ENCODE assay signal across 32 cellular contexts in the genomic region with DNA sequence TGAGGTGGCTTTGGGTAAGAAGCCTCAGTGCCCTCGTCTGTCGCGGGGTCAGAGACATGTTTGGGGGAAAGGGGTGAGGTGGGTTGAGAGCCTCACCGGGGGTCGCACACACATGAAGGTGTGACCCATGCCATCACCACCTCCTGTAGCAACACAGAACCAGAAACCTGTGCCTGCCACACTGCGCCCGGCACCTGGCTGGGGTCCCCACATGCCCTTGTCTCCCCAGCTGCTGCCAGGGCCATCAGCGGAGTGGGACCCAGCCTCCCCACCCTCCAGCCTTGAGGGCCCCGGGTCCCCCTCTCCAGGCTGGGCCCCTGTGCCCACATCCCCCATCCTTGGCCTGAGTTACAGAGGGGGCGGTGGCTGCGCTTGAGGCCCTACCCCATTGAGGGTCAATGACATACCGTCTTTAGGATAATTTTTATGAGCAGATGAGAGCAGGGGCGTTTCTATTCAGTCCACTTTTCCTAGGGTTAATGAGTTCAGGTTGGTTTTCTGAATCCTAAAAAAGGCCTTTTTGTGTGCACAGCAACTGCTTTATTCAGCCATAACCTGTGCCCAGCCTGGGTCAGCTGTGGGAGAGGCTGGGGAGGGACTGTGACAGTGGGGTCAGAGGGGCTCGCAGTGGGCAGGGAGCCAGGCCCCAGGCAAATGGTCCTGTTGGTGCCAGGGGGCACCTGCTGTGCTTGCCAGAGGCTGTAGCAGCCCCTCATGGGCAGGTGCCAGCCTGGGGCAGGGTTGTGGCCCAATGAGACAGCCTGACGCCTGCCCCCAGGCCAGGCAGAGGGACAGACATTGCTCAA. TPM values are rescaled to one million over a fixed set of nuclear protein-coding genes. Genes with fewer than 3 reads are reported as not detected.
"Had no signal": no experiment of that assay in that cellular context is flagged by ENCODE, and none has a peak within 500 bp of the region (broad histone marks: within the 10 kb centered on the region; RNA-seq: fewer than 3 reads in every experiment).

No MANE protein-coding gene starts in this region.

- H3K36me3 ChIP-seq: brain microvascular endothelial cell, esophagus muscularis mucosa, gastrocnemius medialis, heart right ventricle had no signal

- H3K9me3 Mint-ChIP-seq: activated CD4-positive, alpha-beta memory T cell treated with anti-CD3 and anti-CD28 coated beads, Interleukin-2, amount 10 ng/mL, durations not matched to agents 7 days and 5 days; activated CD4-positive, alpha-beta T cell treated with anti-CD3 and anti-CD28 coated beads, Interleukin-2, amount 10 ng/mL, durations not matched to agents 7 days and 5 days; activated T-cell treated with anti-CD3 and anti-CD28 coated beads, Interleukin-2, amount 50 U/mL, for 24 hours; activated T-helper 17 cell treated with anti-CD3 and anti-CD28 coated beads, Interleukin-2, amount 50 U/mL, for 72 hours; central memory CD8-positive, alpha-beta T cell; effector memory CD8-positive, alpha-beta T cell had no signal

- DNase-seq: activated CD4-positive, alpha-beta memory T cell treated with anti-CD3 and anti-CD28 coated beads, Interleukin-2, amount 10 ng/mL, durations not matched to agents 7 days and 5 days; activated CD4-positive, alpha-beta T cell treated with anti-CD3 and anti-CD28 coated beads for 1 hour; activated CD4-positive, alpha-beta T cell treated with anti-CD3 and anti-CD28 coated beads for 4 hours; activated CD4-positive, alpha-beta T cell treated with anti-CD3 and anti-CD28 coated beads, Interleukin-2, amount 10 ng/mL, durations not matched to agents 7 days and 5 days; activated CD4-positive, alpha-beta T cell treated with anti-CD3 and anti-CD28 coated beads, Interleukin-2, amount 50 U/mL, for 4 hours; activated CD8-positive, alpha-beta memory T cell treated with anti-CD3 and anti-CD28 coated beads, Interleukin-2, amount 50 U/mL, for 48 hours; activated effector memory CD4-positive, alpha-beta T cell treated with Interleukin-2 at 50 U/mL for 16 hours; activated gamma-delta T cell treated with Interleukin-2 at 50 U/mL for 16 hours; activated naive CD4-positive, alpha-beta T cell treated with anti-CD3 and anti-CD28 coated beads, Interleukin-2, amount 50 U/mL, for 16 hours; activated naive CD4-positive, alpha-beta T cell treated with Interleukin-2 at 50 U/mL for 16 hours; activated T-cell treated with anti-CD3 and anti-CD28 coated beads for 4 hours; activated T-cell treated with anti-CD3 and anti-CD28 coated beads, Interleukin-2, amount 50 U/mL, for 24 hours; amniotic stem cell; anterior cingulate cortex; brain microvascular endothelial cell; cortex of kidney; dermis blood vessel endothelial cell; effector CD4-positive, alpha-beta T cell; effector memory CD8-positive, alpha-beta T cell; erythroblast; foreskin keratinocyte; gastrocnemius medialis; heart right ventricle; T-helper 1 cell; T-helper 2 cell had no signal

- H3K27me3 ChIP-seq: brain microvascular endothelial cell, esophagus muscularis mucosa, gastrocnemius medialis, heart right ventricle had no signal

- H3K4me3 Mint-ChIP-seq: activated CD4-positive, alpha-beta memory T cell treated with anti-CD3 and anti-CD28 coated beads, Interleukin-2, amount 10 ng/mL, durations not matched to agents 7 days and 5 days; activated CD4-positive, alpha-beta T cell treated with anti-CD3 and anti-CD28 coated beads, Interleukin-2, amount 10 ng/mL, durations not matched to agents 7 days and 5 days; activated naive CD8-positive, alpha-beta T cell; activated T-cell treated with anti-CD3 and anti-CD28 coated beads, Interleukin-2, amount 50 U/mL, for 24 hours; activated T-helper 17 cell treated with anti-CD3 and anti-CD28 coated beads, Interleukin-2, amount 50 U/mL, for 72 hours; central memory CD8-positive, alpha-beta T cell; effector memory CD8-positive, alpha-beta T cell; WTC11 had no signal

- H3K4me3 ChIP-seq: esophagus muscularis mucosa, gastrocnemius medialis, heart right ventricle had no signal

- H3K4me1 ChIP-seq: esophagus muscularis mucosa, foreskin keratinocyte, gastrocnemius medialis, heart right ventricle had no signal

- H3K4me1 Mint-ChIP-seq: activated CD4-positive, alpha-beta memory T cell treated with anti-CD3 and anti-CD28 coated beads, Interleukin-2, amount 10 ng/mL, durations not matched to agents 7 days and 5 days; activated CD4-positive, alpha-beta T cell treated with anti-CD3 and anti-CD28 coated beads, Interleukin-2, amount 10 ng/mL, durations not matched to agents 7 days and 5 days; central memory CD8-positive, alpha-beta T cell had no signal

- ATAC-seq: activated T-helper 17 cell treated with anti-CD3 and anti-CD28 coated beads, Interleukin-2, amount 50 U/mL, for 72 hours; effector memory CD8-positive, alpha-beta T cell; foreskin keratinocyte; gastrocnemius medialis; heart right ventricle; WTC11 had no signal

- H3K9me3 ChIP-seq: esophagus muscularis mucosa, gastrocnemius medialis had no signal

- H3K27ac Mint-ChIP-seq: activated CD4-positive, alpha-beta memory T cell treated with anti-CD3 and anti-CD28 coated beads, Interleukin-2, amount 10 ng/mL, durations not matched to agents 7 days and 5 days; activated CD4-positive, alpha-beta T cell treated with anti-CD3 and anti-CD28 coated beads, Interleukin-2, amount 10 ng/mL, durations not matched to agents 7 days and 5 days; activated naive CD8-positive, alpha-beta T cell; activated T-cell treated with anti-CD3 and anti-CD28 coated beads, Interleukin-2, amount 50 U/mL, for 24 hours; activated T-helper 17 cell treated with anti-CD3 and anti-CD28 coated beads, Interleukin-2, amount 50 U/mL, for 72 hours; effector memory CD8-positive, alpha-beta T cell; WTC11 had no signal

- H3K36me3 Mint-ChIP-seq: activated naive CD8-positive, alpha-beta T cell; WTC11 had no signal

- H3K27ac ChIP-seq: brain microvascular endothelial cell, esophagus muscularis mucosa, foreskin keratinocyte, gastrocnemius medialis, heart right ventricle, VCaP had no signal

- H3K27me3 Mint-ChIP-seq: activated naive CD8-positive, alpha-beta T cell; activated T-cell treated with anti-CD3 and anti-CD28 coated beads, Interleukin-2, amount 50 U/mL, for 24 hours had no signal

RNA-seq across cellular contexts. Expression of gene APCDD1L, which starts 19.4 kb away (rescaled TPM):
- total RNA-seq: activated CD4-positive, alpha-beta memory T cell treated with anti-CD3 and anti-CD28 coated beads, Interleukin-2, amount 10 ng/mL, durations not matched to agents 7 days and 5 days; activated CD4-positive, alpha-beta T cell treated with anti-CD3 and anti-CD28 coated beads, Interleukin-2, amount 10 ng/mL, durations not matched to agents 7 days and 5 days; activated T-helper 17 cell treated with anti-CD3 and anti-CD28 coated beads, Interleukin-2, amount 50 U/mL, for 72 hours; cerebellum had no signal
